In genomic region chr17:82726427-82726826, GRCh38 we compare ENCODE assay signal across 25 cellular contexts.
"Had no signal": no experiment of that assay in that cellular context is flagged by ENCODE, and none has a peak within 500 bp of the region (broad histone marks: within the 10 kb centered on the region; RNA-seq: fewer than 3 reads in every experiment).

No MANE protein-coding gene starts in this region.

- H3K36me3 ChIP-seq: neural progenitor cell, ovary had no signal

- H3K9me3 ChIP-seq: neutrophil, ovary, psoas muscle, right lobe of liver, sigmoid colon, stomach, thoracic aorta, thyroid gland, tibial nerve, upper lobe of left lung, vagina had no signal

- H3K4me3 ChIP-seq: neural progenitor cell, ovary, psoas muscle, right lobe of liver, sigmoid colon, stomach, thoracic aorta, thyroid gland, tibial nerve, upper lobe of left lung, vagina had no signal

- FAIRE-seq: small intestine had no signal

- ATAC-seq: naive thymus-derived CD4-positive, alpha-beta T cell; psoas muscle; right cardiac atrium; stimulated activated effector memory CD8-positive, alpha-beta T cell treated with anti-CD3 and anti-CD28 coated beads, Interleukin-12 subunit alpha, Interleukin-12 subunit beta, amount 100 ng/mL, for 72 hours; stimulated activated naive B cell treated with anti-CD40 and anti-IgM and Interleukin-4, amounts not matched to agents 10 μg/mL and 1 μg/mL and 100 μg/mL, for 72 hours had no signal

- H3K27me3 ChIP-seq: neural progenitor cell, neutrophil, ovary, right lobe of liver, sigmoid colon, stomach, thyroid gland, tibial nerve, upper lobe of left lung, vagina had no signal

- H3K9ac ChIP-seq: neural progenitor cell, parathyroid adenoma had no signal

- H3K4me1 ChIP-seq: neural progenitor cell, parathyroid adenoma, psoas muscle, right lobe of liver, sigmoid colon, stomach, thyroid gland, tibial nerve, upper lobe of left lung, vagina had no signal

- H3K4me2 ChIP-seq: neural progenitor cell had no signal

- H2AFZ ChIP-seq: neural progenitor cell, parathyroid adenoma had no signal

- DNase-seq: naive thymus-derived CD4-positive, alpha-beta T cell; nucleus accumbens; ovary; psoas muscle; right lobe of liver; sigmoid colon; small intestine; stimulated activated CD4-positive, alpha-beta T cell treated with anti-CD3 and anti-CD28 coated beads, Interleukin-15, amount 100 ng/mL, for 24 hours; stimulated activated CD4-positive, alpha-beta T cell treated with anti-CD3 and anti-CD28 coated beads, Interleukin-2, amount 100 ng/mL, for 24 hours; stimulated activated CD4-positive, alpha-beta T cell treated with anti-CD3 and anti-CD28 coated beads, Interleukin-2, amount 100 ng/mL, for 48 hours; stimulated activated CD4-positive, alpha-beta T cell treated with anti-CD3 and anti-CD28 coated beads, Interleukin-4, amount 100 ng/mL, for 24 hours; stimulated activated naive B cell treated with anti-CD40 and anti-IgM and Interleukin-4, amounts not matched to agents 10 μg/mL and 1 μg/mL and 100 μg/mL, for 72 hours; stimulated activated naive CD4-positive, alpha-beta T cell treated with Interleukin-2 at 50 U/mL for 16 hours; stomach; thyroid gland; trophoblast cell; upper lobe of left lung had no signal

- H3K27ac ChIP-seq: neural progenitor cell, neutrophil, ovary, parathyroid adenoma, psoas muscle, right lobe of liver, sigmoid colon, stomach, thoracic aorta, thyroid gland, tibial nerve, upper lobe of left lung, vagina had no signal

- H3K79me2 ChIP-seq: parathyroid adenoma had no signal
